2 cellular contexts compared by ENCODE assay signal in genomic region chr17:82356845-82357355, GRCh38.
TF ChIP-seq lines count a peak whose summit lies in the region.

No MANE protein-coding gene starts in this region.

TF ChIP-seq in A549, 52 proteins besides CTCF, POLR2A, EP300 and RAD21 (continued from another document):
- TF ChIP-seq REST (IDR thresholded peaks at IDR 0.05) (no peak), FOSL2 (IDR thresholded peaks at IDR 0.05) (no peak), FOSL2 (CRISPR knock-in tag; IDR thresholded peaks at IDR 0.05) (no peak), JUNB (IDR thresholded peaks at IDR 0.05) (no peak), HDAC2 (IDR thresholded peaks at IDR 0.05) (no peak), MYC (IDR thresholded peaks at IDR 0.05; ENCODE audit: borderline replicate concordance, low read length) (no peak), TFCP2L1 (CRISPR knock-in tag; IDR thresholded peaks at IDR 0.05) (no peak), NPAS2 (CRISPR knock-in tag; IDR thresholded peaks at IDR 0.05; ENCODE audit: borderline replicate concordance) (no peak), JUN (IDR thresholded peaks at IDR 0.05) (no peak), CHD2 (IDR thresholded peaks at IDR 0.05; ENCODE audit: low read length, partially characterized antibody) (no peak), KDM1A (IDR thresholded peaks at IDR 0.05; ENCODE audit: low read depth) (no peak), MAFK (IDR thresholded peaks at IDR 0.05; ENCODE audit: partially characterized antibody) (no peak), HES2 (IDR thresholded peaks at IDR 0.05) (no peak), HMGXB4 (CRISPR knock-in tag; IDR thresholded peaks at IDR 0.05; ENCODE audit: borderline replicate concordance) (no peak), NR3C1 (IDR thresholded peaks at IDR 0.05) (no peak), BCL3 (IDR thresholded peaks at IDR 0.05) (no peak), PHF8 (IDR thresholded peaks at IDR 0.05; ENCODE audit: borderline replicate concordance, low read depth) (no peak), RNF2 (IDR thresholded peaks at IDR 0.05; ENCODE audit: borderline replicate concordance, low read depth) (no peak), CBX2 (IDR thresholded peaks at IDR 0.05; ENCODE audit: borderline replicate concordance, low read depth) (no peak)

TF ChIP-seq in GM23338, 12 proteins besides CTCF, POLR2A, EP300 and RAD21 (continued from another document):
- TF ChIP-seq REST (IDR thresholded peaks at IDR 0.05; ENCODE audit: unreplicated experiment) (no peak), EZH2phosphoT487 (IDR thresholded peaks at IDR 0.05; ENCODE audit: unreplicated experiment) (no peak), EZH2 (IDR thresholded peaks at IDR 0.05; ENCODE audit: low read depth, unreplicated experiment) (no peak)
